15 cellular contexts compared by ENCODE assay signal in the genomic region with DNA sequence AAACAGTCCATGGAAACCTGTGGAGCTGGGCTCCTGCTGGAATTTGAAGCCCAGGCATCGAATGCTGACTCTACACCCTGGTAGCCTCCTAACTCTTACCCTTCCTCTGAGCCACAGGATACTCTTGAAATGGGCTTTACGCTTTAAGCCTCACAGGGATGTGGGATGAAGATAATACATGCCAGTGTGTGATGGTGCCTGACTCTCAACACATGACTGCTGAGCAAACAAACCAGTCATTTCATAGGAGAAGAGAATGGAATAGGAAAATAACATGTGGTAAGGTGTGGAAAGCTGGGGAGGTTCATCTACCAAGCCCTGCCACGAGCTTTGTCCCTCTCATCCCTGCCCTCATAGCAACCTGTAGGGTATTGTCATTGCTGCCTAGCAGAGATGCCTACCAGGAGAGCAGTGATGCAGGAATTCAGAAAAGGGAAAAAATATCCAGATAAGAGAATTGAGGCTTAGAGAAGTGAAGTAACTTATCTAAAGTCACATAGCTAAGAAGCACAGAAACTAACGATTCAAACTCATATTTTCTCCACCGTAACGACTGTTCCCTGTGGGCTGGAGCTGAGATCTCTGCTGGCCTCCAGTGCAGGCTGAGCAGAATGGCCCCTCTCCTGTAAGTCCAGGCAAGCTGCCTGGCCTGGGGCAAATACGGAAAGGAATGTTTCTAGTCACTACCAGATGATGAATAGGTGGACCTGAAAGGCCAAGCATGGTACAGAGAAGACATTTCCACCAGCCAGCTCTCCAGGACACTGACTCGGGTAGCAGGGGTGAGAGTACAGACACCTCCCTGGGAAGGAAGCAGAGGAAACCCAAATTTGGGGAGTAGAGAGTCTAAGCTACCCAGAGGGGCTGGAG.
DNase-seq lines count a peak whose midpoint lies in the region; ATAC-seq, FAIRE-seq and TF ChIP-seq lines count a peak whose summit lies in the region.
"Had no signal": no experiment of that assay in that cellular context is flagged by ENCODE, and none has a peak within 500 bp of the region (broad histone marks: within the 10 kb centered on the region; RNA-seq: fewer than 3 reads in every experiment).

No MANE protein-coding gene starts in this region.

- no peaks in the 10 kb centered on the region for H3K27me3 Mint-ChIP-seq in CD4-positive, alpha-beta memory T cell

- no peaks in the 10 kb centered on the region for H3K9me3 ChIP-seq in GM12878 (replicated peaks; ENCODE audit: control insufficient read depth, insufficient read depth, low read length)
- H3K9me3 ChIP-seq in CD4-positive, alpha-beta memory T cell (ENCODE audit: control insufficient read depth in 1 of 2, low read length in 2 of 2): no peaks in the 10 kb centered on the region
- H3K9me3 ChIP-seq: ascending aorta had no signal

- DNase-seq in Caki2 (ENCODE audit: low read depth): peak; percentile 43
- peak; percentile 73 for DNase-seq in M059J (ENCODE audit: low read depth)
- no peak for DNase-seq in GM12878 (ENCODE audit: low read depth, low spot score)
- peak; percentile 32 for DNase-seq in left kidney (ENCODE audit: low read depth, low spot score)
- no peak for DNase-seq in CD4-positive, alpha-beta memory T cell
- no peak for DNase-seq in NCI-H2029 (lab: John Stamatoyannopoulos, UW)
- DNase-seq in activated naive CD4-positive, alpha-beta T cell treated with anti-CD3 and anti-CD28 coated beads, Interleukin-2, amount 50 U/mL, for 16 hours: no peak
- DNase-seq: activated T-cell treated with anti-CD3 and anti-CD28 coated beads, Interleukin-2, amount 50 U/mL, for 72 hours; C1 segment of cervical spinal cord; KG1; NCI-H187 treated with DMSO at 0.1 percent for 48 hours had no signal

- FAIRE-seq in GM12878 (lab: Jason Lieb, UNC): no peak
- FAIRE-seq: kidney had no signal

- H3K27ac Mint-ChIP-seq in CD4-positive, alpha-beta memory T cell: no peak overlapping the region
- H3K27ac Mint-ChIP-seq: activated T-cell treated with anti-CD3 and anti-CD28 coated beads, Interleukin-2, amount 50 U/mL, for 72 hours had no signal

- H3K4me1 ChIP-seq in GM12878 (ENCODE audit: control insufficient read depth, insufficient read depth, low read length): peaks cover 40% of the 10 kb centered on the region
- H3K4me1 ChIP-seq in CD4-positive, alpha-beta memory T cell (ENCODE audit: insufficient read depth, low read length): no peaks in the 10 kb centered on the region

- 75% methylated on average over 8 of the region's 8 CpGs for WGBS in GM12878 (ENCODE audit: insufficient coverage, insufficient replicate concordance, low lambda C conversion rate, missing lambda C conversion rate)

- no peak for TF ChIP-seq RAD21 in GM12878 (IDR thresholded peaks at IDR 0.05; ENCODE audit: insufficient read depth, low read depth, low read length)

- in situ Hi-C loops in Caki2 (cut with HindIII; ENCODE audit: low pct_unique_long_range_greater_than_20kb, low sequenced_read_pairs): no loop called here
- in situ Hi-C loops in GM12878 (cut with MboI): no loop called here

- H3K9ac ChIP-seq in GM12878 (ENCODE audit: control insufficient read depth, insufficient read depth, low read length): no peak overlapping the region

- TF ChIP-seq EP300 in GM12878 (IDR thresholded peaks at IDR 0.05; ENCODE audit: borderline replicate concordance in 1 of 2, control insufficient read depth in 1 of 2, low read depth in 2 of 2, low read length in 2 of 2): no peak

- H3K4me2 ChIP-seq in GM12878 (ENCODE audit: control insufficient read depth, insufficient read depth): peak overlapping the region; percentile 23; the same call in 1 of the 2 replicates

- no peak overlapping the region for H3K27ac ChIP-seq in GM12878 (ENCODE audit: control insufficient read depth, insufficient read depth)
- H3K27ac ChIP-seq in CD4-positive, alpha-beta memory T cell (ENCODE audit: low read depth, low read length): no peak overlapping the region
- H3K27ac ChIP-seq: ascending aorta had no signal

- no peak overlapping the region for H3K4me3 Mint-ChIP-seq in CD4-positive, alpha-beta memory T cell
- H3K4me3 Mint-ChIP-seq: activated T-cell treated with anti-CD3 and anti-CD28 coated beads, Interleukin-2, amount 50 U/mL, for 72 hours; nephron had no signal

- POLR2A ChIA-PET in GM12878 (lab: Charles Lee): interaction anchor here (1.0 to 11.9 kb wide), 7 partner anchors 9 to 95 kb away, joined by 3 to 117 read pairs (median 8); no protein-coding TSS in a partner anchor
- POLR2A ChIA-PET in CD4-positive, alpha-beta memory T cell (lab: Charles Lee; ENCODE audit: partially characterized antibody): no interaction called here

- H4K20me1 ChIP-seq in GM12878 (ENCODE audit: control insufficient read depth, insufficient read depth): no peaks in the 10 kb centered on the region

- no peak for TF ChIP-seq POLR2A in GM12878 (IDR thresholded peaks at IDR 0.05; ENCODE audit: low read depth, low read length)

- no peak for TF ChIP-seq CTCF in GM12878 (IDR thresholded peaks at IDR 0.05 in 2 of 3, conservative IDR thresholded peaks at IDR 0.05 in 1 of 3; ENCODE audit: control insufficient read depth in 2 of 3, extremely low read depth in 1 of 3, insufficient read depth in 1 of 3, low read depth in 3 of 3, low read length in 3 of 3)

- H3K36me3 ChIP-seq in GM12878 (ENCODE audit: control insufficient read depth in 2 of 2, insufficient read depth in 2 of 2, low read length in 1 of 2): no peaks in the 10 kb centered on the region
- H3K36me3 ChIP-seq in CD4-positive, alpha-beta memory T cell (ENCODE audit: insufficient read depth, low read length): no peaks in the 10 kb centered on the region
- H3K36me3 ChIP-seq: ascending aorta had no signal

- ATAC-seq in GM12878 (no peak), HG03097 (IDR thresholded peaks at IDR 0.05; ENCODE audit: low FRiP score, unreplicated experiment) (no peak)

- CTCF ChIA-PET in GM12878 (lab: Yijun Ruan, JAX): interaction anchor here (1.3 to 3.7 kb wide), 5 partner anchors 11 to 95 kb away, joined by 3 to 20 read pairs (median 8); no protein-coding TSS in a partner anchor
- CTCF ChIA-PET in CD4-positive, alpha-beta memory T cell (lab: Charles Lee; ENCODE audit: partially characterized antibody): interaction anchor here (1.0 to 2.0 kb wide), 3 partner anchors 9 to 53 kb away, joined by 3 to 6 read pairs (median 3); no protein-coding TSS in a partner anchor

- no peaks in the 10 kb centered on the region for H3K27me3 ChIP-seq in GM12878 (replicated peaks in 1 of 2; ENCODE audit: control insufficient read depth in 2 of 2, insufficient read depth in 2 of 2, low read length in 1 of 2)
- no peaks in the 10 kb centered on the region for H3K27me3 ChIP-seq in CD4-positive, alpha-beta memory T cell (ENCODE audit: insufficient read depth, low read length)
- H3K27me3 ChIP-seq: ascending aorta had no signal

- no peaks in the 10 kb centered on the region for H3K9me3 Mint-ChIP-seq in CD4-positive, alpha-beta memory T cell
- H3K9me3 Mint-ChIP-seq: activated T-cell treated with anti-CD3 and anti-CD28 coated beads, Interleukin-2, amount 50 U/mL, for 72 hours; nephron had no signal

- no peak overlapping the region for H2AFZ ChIP-seq in GM12878 (ENCODE audit: control insufficient read depth, low read depth, low read length)

- H3K36me3 Mint-ChIP-seq in CD4-positive, alpha-beta memory T cell: no peaks in the 10 kb centered on the region

- intact Hi-C loops in GM12878 (cut with micrococcal nuclease; ENCODE audit: unreplicated experiment): no loop called here
- intact Hi-C loops in CD4-positive, alpha-beta memory T cell (cut with micrococcal nuclease): no loop called here

- SMC1A ChIA-PET in GM12878 (lab: Charles Lee; ENCODE audit: uncharacterized antibody, unreplicated experiment): interaction anchor here (0.8 to 5.4 kb wide), 7 partner anchors 7 to 52 kb away, joined by 3 to 67 read pairs (median 13); no protein-coding TSS in a partner anchor

- peaks cover 0 to 16% (median 5%) of the 10 kb centered on the region in 4 donors for H3K4me1 Mint-ChIP-seq in CD4-positive, alpha-beta memory T cell

- BruUV-seq in GM12878 (replicated peaks; lab: Mats Ljungman, UMichigan): no TSS peak

- H3K79me2 ChIP-seq in GM12878 (ENCODE audit: control insufficient read depth, insufficient read depth, low read length): no peaks in the 10 kb centered on the region

- no peak overlapping the region for H3K4me3 ChIP-seq in GM12878
- no peak overlapping the region for H3K4me3 ChIP-seq in CD4-positive, alpha-beta memory T cell (ENCODE audit: low read length in 2 of 2)
- H3K4me3 ChIP-seq: ascending aorta had no signal

- RAD21 ChIA-PET in GM12878 (lab: Charles Lee; ENCODE audit: unreplicated experiment): interaction anchor here (0.6 to 14.4 kb wide), 10 partner anchors 10 to 97 kb away, joined by 3 to 241 read pairs (median 5); no protein-coding TSS in a partner anchor

TF ChIP-seq in GM12878, 131 proteins besides CTCF, POLR2A, EP300 and RAD21:
- no peak for TF ChIP-seq PAX5 (IDR thresholded peaks at IDR 0.05; ENCODE audit: borderline replicate concordance, low read depth, low read length)
TF ChIP-seq in GM12878: peak in this region for 0.

Comparison
In these comparisons a context has a peak if more than half of its experiments do, and no peak if none do; other contexts are left out.
1. DNase-seq: peak in Caki2 (single experiment), M059J (single experiment) and left kidney (single experiment); none in GM12878 (single experiment), CD4-positive, alpha-beta memory T cell (0 of 5), NCI-H2029 (single experiment) and activated naive CD4-positive, alpha-beta T cell treated with anti-CD3 and anti-CD28 coated beads, Interleukin-2, amount 50 U/mL, for 16 hours (single experiment).